In genomic region chr1:113040718-113041412, GRCh38 we compare ENCODE assay signal across 15 cellular contexts.
"Had no signal": no experiment of that assay in that cellular context is flagged by ENCODE, and none has a peak within 500 bp of the region (broad histone marks: within the 10 kb centered on the region; RNA-seq: fewer than 3 reads in every experiment).

No MANE protein-coding gene starts in this region.

- H3K27ac ChIP-seq: esophagus muscularis mucosa, foreskin keratinocyte, right lobe of liver, suprapubic skin, upper lobe of left lung had no signal

- H3K4me3 Mint-ChIP-seq: activated naive CD8-positive, alpha-beta T cell treated with anti-CD3 and anti-CD28 coated beads, Interleukin-2, amount 10 ng/mL, durations not matched to agents 7 days and 5 days; naive B cell had no signal

- DNase-seq: activated CD4-positive, alpha-beta T cell treated with anti-CD3 and anti-CD28 coated beads, Interleukin-2, amount 50 U/mL, for 4 hours; activated CD4-positive, CD25-positive, alpha-beta regulatory T cell treated with anti-CD3 and anti-CD28 coated beads, Interleukin-2, amount 50 U/mL, for 72 hours; activated gamma-delta T cell treated with Interleukin-2 at 50 U/mL for 16 hours; activated naive CD8-positive, alpha-beta T cell treated with anti-CD3 and anti-CD28 coated beads, Interleukin-2, amount 10 ng/mL, durations not matched to agents 7 days and 5 days; activated T-cell treated with anti-CD3 and anti-CD28 coated beads, Interleukin-2, amount 50 U/mL, for 48 hours; foreskin keratinocyte; kidney glomerular epithelial cell; naive B cell; right lobe of liver; stimulated activated CD4-positive, alpha-beta T cell treated with anti-CD3 and anti-CD28 coated beads, Interleukin-2, amount 100 ng/mL, for 24 hours; stimulated activated naive CD8-positive, alpha-beta T cell treated with anti-CD3 and anti-CD28 coated beads, Interleukin-15, Interleukin-2, amounts not matched to agents 100 U/mL and 50 U/mL, for 24 hours; T-helper 2 cell; upper lobe of left lung had no signal

- H3K27ac Mint-ChIP-seq: activated naive CD8-positive, alpha-beta T cell treated with anti-CD3 and anti-CD28 coated beads, Interleukin-2, amount 10 ng/mL, durations not matched to agents 7 days and 5 days had no signal

- H3K36me3 Mint-ChIP-seq: naive B cell had no signal

- H3K9me3 Mint-ChIP-seq: activated naive CD8-positive, alpha-beta T cell treated with anti-CD3 and anti-CD28 coated beads, Interleukin-2, amount 10 ng/mL, durations not matched to agents 7 days and 5 days; naive B cell had no signal

- H3K9me3 ChIP-seq: esophagus muscularis mucosa, right lobe of liver, suprapubic skin, upper lobe of left lung had no signal

- H3K27me3 ChIP-seq: esophagus muscularis mucosa, foreskin keratinocyte, right lobe of liver, suprapubic skin, upper lobe of left lung had no signal

- H3K4me3 ChIP-seq: esophagus muscularis mucosa, right lobe of liver, suprapubic skin, upper lobe of left lung had no signal

- H3K36me3 ChIP-seq: esophagus muscularis mucosa, right lobe of liver, suprapubic skin, upper lobe of left lung had no signal

- ATAC-seq: foreskin keratinocyte; right lobe of liver; stimulated activated naive CD8-positive, alpha-beta T cell treated with anti-CD3 and anti-CD28 coated beads, Interleukin-15, Interleukin-2, amounts not matched to agents 100 U/mL and 50 U/mL, for 24 hours had no signal
